In genomic region chr11:128448981-128449713, GRCh38 we compare ENCODE assay signal across 10 cellular contexts.
DNase-seq lines count a peak whose midpoint lies in the region; ATAC-seq and TF ChIP-seq lines count a peak whose summit lies in the region.
"Had no signal": no experiment of that assay in that cellular context is flagged by ENCODE, and none has a peak within 500 bp of the region (broad histone marks: within the 10 kb centered on the region; RNA-seq: fewer than 3 reads in every experiment).

No MANE protein-coding gene starts in this region.

- intact Hi-C loops in MCF 10A (cut with micrococcal nuclease): loop anchor here (1.0 to 10.0 kb wide), 7 partner anchors 42 to 382 kb away; no protein-coding TSS in a partner anchor

- H3K27ac ChIP-seq in MM.1S (ENCODE audit: low read length) (no peak overlapping the region), neural progenitor cell (no peak overlapping the region)

- H3K9me3 ChIP-seq in MM.1S (replicated peaks; ENCODE audit: insufficient read depth, low read length) (no peaks in the 10 kb centered on the region), neural progenitor cell (ENCODE audit: low read depth) (no peaks in the 10 kb centered on the region)

- H3K9me3 Mint-ChIP-seq in MCF 10A (ENCODE audit: unreplicated experiment) (no peaks in the 10 kb centered on the region), neural progenitor cell (peaks cover 3% of the 10 kb centered on the region)

- peak; percentile 86 for DNase-seq in Daoy (ENCODE audit: low read depth)
- DNase-seq in MM.1S: no peak
- no peak for DNase-seq in MCF 10A (ENCODE audit: unreplicated experiment)
- no peak for DNase-seq in neural progenitor cell (ENCODE audit: low spot score)
- no peak for DNase-seq in NCI-H1417 treated with DMSO at 0.1 percent for 48 hours (lab: John Stamatoyannopoulos, UW)
- DNase-seq in DMS153 (lab: John Stamatoyannopoulos, UW): no peak
- no peak for DNase-seq in mucosa of gallbladder (ENCODE audit: low spot score)
- DNase-seq: NCI-H187 had no signal

- no TSS peak for BruUV-seq in MCF 10A (replicated peaks; lab: Mats Ljungman, UMichigan)

- peaks cover 28% of the 10 kb centered on the region for H3K4me1 Mint-ChIP-seq in MCF 10A (ENCODE audit: insufficient read depth, unreplicated experiment)
- peaks cover 6% of the 10 kb centered on the region for H3K4me1 Mint-ChIP-seq in neural progenitor cell

- POLR2A ChIA-PET in MCF 10A (lab: Yijun Ruan, JAX): interaction anchor here (0.5 to 2.1 kb wide), 7 partner anchors 11 to 183 kb away, joined by 3 to 9 read pairs (median 3); no protein-coding TSS in a partner anchor

- H3K27me3 Mint-ChIP-seq in MCF 10A (ENCODE audit: insufficient read depth, unreplicated experiment): no peaks in the 10 kb centered on the region
- H3K27me3 Mint-ChIP-seq in neural progenitor cell (ENCODE audit: insufficient read depth, low read depth): peaks cover 4% of the 10 kb centered on the region

- ATAC-seq in HG03280 (IDR thresholded peaks at IDR 0.05; ENCODE audit: unreplicated experiment): no peak

- H3K4me3 Mint-ChIP-seq in MCF 10A (ENCODE audit: unreplicated experiment) (peak overlapping the region; percentile 61), neural progenitor cell (no peak overlapping the region)

- peak overlapping the region; percentile 9; the same call in 1 of the 2 replicates for H2AFZ ChIP-seq in MM.1S (ENCODE audit: low read length)
- H2AFZ ChIP-seq in neural progenitor cell (replicated peaks): peak overlapping the region; percentile 12

- H3K36me3 ChIP-seq in MM.1S (replicated peaks; ENCODE audit: insufficient read depth, low read length) (no peaks in the 10 kb centered on the region), neural progenitor cell (no peaks in the 10 kb centered on the region)

- H3K9ac ChIP-seq in MM.1S (ENCODE audit: low read length) (no peak overlapping the region), neural progenitor cell (no peak overlapping the region)

- H3K9me2 ChIP-seq in MM.1S (replicated peaks; ENCODE audit: insufficient read depth, low read length): no peaks in the 10 kb centered on the region

- H3K27ac Mint-ChIP-seq in MCF 10A (ENCODE audit: low read depth, unreplicated experiment): peak overlapping the region; percentile 88
- H3K27ac Mint-ChIP-seq in neural progenitor cell: no peak overlapping the region

- H3F3A ChIP-seq in MM.1S (ENCODE audit: insufficient read depth, low read length) (no peaks in the 10 kb centered on the region), neural progenitor cell (ENCODE audit: low read depth) (no peaks in the 10 kb centered on the region)

- CTCF ChIA-PET in MCF 10A (lab: Yijun Ruan, JAX): interaction anchor here (0.5 to 2.1 kb wide), 28 partner anchors 9 to 382 kb away, joined by 3 to 27 read pairs (median 4); no protein-coding TSS in a partner anchor

- TF ChIP-seq CTCF in MM.1S (IDR thresholded peaks at IDR 0.05; ENCODE audit: low read length): no peak
- no peak for TF ChIP-seq CTCF in MCF 10A (IDR thresholded peaks at IDR 0.05; ENCODE audit: unreplicated experiment)
- TF ChIP-seq CTCF in neural progenitor cell (IDR thresholded peaks at IDR 0.05): no peak

- H3K79me2 ChIP-seq in MM.1S (ENCODE audit: low read length): no peaks in the 10 kb centered on the region
- H3K79me2 ChIP-seq in neural progenitor cell (ENCODE audit: low read depth): no peaks in the 10 kb centered on the region

- H3K4me3 ChIP-seq in MM.1S (ENCODE audit: low read length) (no peak overlapping the region), neural progenitor cell (no peak overlapping the region)
- H3K4me3 ChIP-seq: lung had no signal

- H4K20me1 ChIP-seq in MM.1S (ENCODE audit: insufficient read depth, low read length): no peaks in the 10 kb centered on the region
- no peaks in the 10 kb centered on the region for H4K20me1 ChIP-seq in neural progenitor cell (ENCODE audit: low read depth)

- H3K4me2 ChIP-seq in MM.1S (ENCODE audit: low read depth, low read length) (no peak overlapping the region), neural progenitor cell (no peak overlapping the region)

- H3K4me1 ChIP-seq in MM.1S (ENCODE audit: low read length) (peaks cover 34% of the 10 kb centered on the region), neural progenitor cell (peaks cover 4% of the 10 kb centered on the region)

- H3K36me3 Mint-ChIP-seq in MCF 10A (ENCODE audit: insufficient read depth, unreplicated experiment): no peaks in the 10 kb centered on the region
- H3K36me3 Mint-ChIP-seq in neural progenitor cell: no peaks in the 10 kb centered on the region

- H3K27me3 ChIP-seq in MM.1S (replicated peaks; ENCODE audit: insufficient read depth, low read length) (no peaks in the 10 kb centered on the region), neural progenitor cell (no peaks in the 10 kb centered on the region)
